ENCODE assay signal across 8 cellular contexts in the genomic region with DNA sequence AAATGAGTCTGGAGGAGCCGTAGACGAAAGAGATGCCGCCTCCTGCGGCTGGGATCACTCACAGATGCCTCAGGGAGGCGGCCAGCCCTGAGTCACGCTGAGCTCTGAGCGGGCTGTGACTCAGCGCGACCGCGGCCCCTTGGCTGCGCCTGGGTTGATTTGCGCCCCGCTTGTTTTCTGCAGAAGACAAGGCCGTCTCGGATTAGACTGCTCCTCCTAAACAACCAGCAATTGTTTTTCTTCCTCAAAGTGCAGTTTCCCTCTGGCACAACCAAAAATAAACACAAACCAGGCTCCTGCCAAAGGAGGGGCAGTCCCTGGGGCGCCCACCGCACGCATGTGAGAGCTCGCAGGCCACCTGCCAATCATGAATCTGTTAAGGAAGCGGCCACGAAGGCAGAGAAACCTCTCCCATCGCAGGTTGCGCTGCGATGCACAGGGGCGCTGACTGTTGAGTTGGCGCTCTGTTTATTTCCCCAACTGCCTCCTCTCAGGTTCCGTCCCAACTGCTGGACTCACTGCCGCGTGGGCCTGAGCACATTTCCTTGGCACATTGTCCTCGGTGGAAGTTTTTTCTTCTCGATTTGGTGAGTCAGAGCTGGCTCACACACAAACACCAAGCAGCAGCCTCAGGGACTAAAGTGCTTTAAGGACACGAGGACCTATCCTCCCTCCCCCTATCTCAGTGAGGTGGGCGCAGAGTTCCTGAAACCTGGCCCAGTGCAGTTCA.
DNase-seq lines count a peak whose midpoint lies in the region; ATAC-seq and TF ChIP-seq lines count a peak whose summit lies in the region.

No MANE protein-coding gene starts in this region.

- H3K27ac Mint-ChIP-seq in nephron progenitor cell = no peak overlapping the region
- peak overlapping the region; percentile 52 to 71 for H3K27ac Mint-ChIP-seq in stimulated activated naive CD8-positive, alpha-beta T cell treated with anti-CD3 and anti-CD28 coated beads, Interleukin-15, amount 100 ng/mL, for 72 hours

- ATAC-seq in HG02623 (IDR thresholded peaks at IDR 0.05; ENCODE audit: unreplicated experiment) = peak; percentile 85
- ATAC-seq in stimulated activated naive CD8-positive, alpha-beta T cell treated with anti-CD3 and anti-CD28 coated beads, Interleukin-15, amount 100 ng/mL, for 72 hours = peak; percentile 98

- peaks cover 10% of the 10 kb centered on the region for H3K9me3 Mint-ChIP-seq in nephron progenitor cell
- H3K9me3 Mint-ChIP-seq in stimulated activated naive CD8-positive, alpha-beta T cell treated with anti-CD3 and anti-CD28 coated beads, Interleukin-15, amount 100 ng/mL, for 72 hours = no peaks in the 10 kb centered on the region

- TF ChIP-seq CTCF in GM12875 (IDR thresholded peaks at IDR 0.05; ENCODE audit: borderline replicate concordance, insufficient read depth, low read depth, low read length) (no peak), esophagus squamous epithelium (IDR thresholded peaks at IDR 0.05) (no peak), nephron progenitor cell (IDR thresholded peaks at IDR 0.05) (no peak)

- DNase-seq in NOMO-1 treated with DMSO at 0.1 percent for 48 hours (lab: John Stamatoyannopoulos, UW; ENCODE audit: unreplicated experiment) (peak; percentile 79), activated T-cell treated with anti-CD3 and anti-CD28 coated beads for 48 hours (ENCODE audit: low read depth) (peak; percentile 84), esophagus squamous epithelium (lab: John Stamatoyannopoulos, UW) (peak; percentile 17), nephron progenitor cell (peak; percentile 45), NCI-H146 treated with DMSO at 0.1 percent for 48 hours (lab: John Stamatoyannopoulos, UW; ENCODE audit: unreplicated experiment) (no peak)
- peak; percentile 70 to 77 for DNase-seq in stimulated activated naive CD8-positive, alpha-beta T cell treated with anti-CD3 and anti-CD28 coated beads, Interleukin-15, amount 100 ng/mL, for 72 hours

- TF ChIP-seq POLR2A in esophagus squamous epithelium (IDR thresholded peaks at IDR 0.05) = no peak

- H3K27me3 Mint-ChIP-seq in nephron progenitor cell (ENCODE audit: low read depth, poor library complexity) = peaks cover 19% of the 10 kb centered on the region
- no peaks in the 10 kb centered on the region for H3K27me3 Mint-ChIP-seq in stimulated activated naive CD8-positive, alpha-beta T cell treated with anti-CD3 and anti-CD28 coated beads, Interleukin-15, amount 100 ng/mL, for 72 hours

- no peaks in the 10 kb centered on the region for H3K36me3 ChIP-seq in esophagus squamous epithelium

- WGBS in esophagus squamous epithelium, 2 donors = 4 to 6% methylated on average over 9 to 21 of the region's 34 CpGs

- no peaks in the 10 kb centered on the region for H3K27me3 ChIP-seq in esophagus squamous epithelium

- H3K4me3 ChIP-seq in GM12875 (ENCODE audit: low read depth, low read length) (peak overlapping the region; percentile 31), esophagus squamous epithelium (peak overlapping the region; percentile 11 to 60 (median 34))

- H3K4me3 Mint-ChIP-seq in nephron progenitor cell = no peak overlapping the region
- H3K4me3 Mint-ChIP-seq in stimulated activated naive CD8-positive, alpha-beta T cell treated with anti-CD3 and anti-CD28 coated beads, Interleukin-15, amount 100 ng/mL, for 72 hours = peak overlapping the region; percentile 70 to 78

- no peaks in the 10 kb centered on the region for H3K9me3 ChIP-seq in esophagus squamous epithelium

- peak overlapping the region; percentile 84 to 92 (median 86) for H3K27ac ChIP-seq in esophagus squamous epithelium

- intact Hi-C loops in esophagus squamous epithelium (cut with DNase I) = no loop called here

- H3K4me1 ChIP-seq in esophagus squamous epithelium = peaks cover 13 to 25% (median 21%) of the 10 kb centered on the region in 3 donors

- H3K36me3 Mint-ChIP-seq in nephron progenitor cell (ENCODE audit: low read depth) = no peaks in the 10 kb centered on the region

- H3K4me1 Mint-ChIP-seq in nephron progenitor cell = peaks cover 19% of the 10 kb centered on the region
- H3K4me1 Mint-ChIP-seq in stimulated activated naive CD8-positive, alpha-beta T cell treated with anti-CD3 and anti-CD28 coated beads, Interleukin-15, amount 100 ng/mL, for 72 hours = peaks cover 15% of the 10 kb centered on the region
